In the genomic region with DNA sequence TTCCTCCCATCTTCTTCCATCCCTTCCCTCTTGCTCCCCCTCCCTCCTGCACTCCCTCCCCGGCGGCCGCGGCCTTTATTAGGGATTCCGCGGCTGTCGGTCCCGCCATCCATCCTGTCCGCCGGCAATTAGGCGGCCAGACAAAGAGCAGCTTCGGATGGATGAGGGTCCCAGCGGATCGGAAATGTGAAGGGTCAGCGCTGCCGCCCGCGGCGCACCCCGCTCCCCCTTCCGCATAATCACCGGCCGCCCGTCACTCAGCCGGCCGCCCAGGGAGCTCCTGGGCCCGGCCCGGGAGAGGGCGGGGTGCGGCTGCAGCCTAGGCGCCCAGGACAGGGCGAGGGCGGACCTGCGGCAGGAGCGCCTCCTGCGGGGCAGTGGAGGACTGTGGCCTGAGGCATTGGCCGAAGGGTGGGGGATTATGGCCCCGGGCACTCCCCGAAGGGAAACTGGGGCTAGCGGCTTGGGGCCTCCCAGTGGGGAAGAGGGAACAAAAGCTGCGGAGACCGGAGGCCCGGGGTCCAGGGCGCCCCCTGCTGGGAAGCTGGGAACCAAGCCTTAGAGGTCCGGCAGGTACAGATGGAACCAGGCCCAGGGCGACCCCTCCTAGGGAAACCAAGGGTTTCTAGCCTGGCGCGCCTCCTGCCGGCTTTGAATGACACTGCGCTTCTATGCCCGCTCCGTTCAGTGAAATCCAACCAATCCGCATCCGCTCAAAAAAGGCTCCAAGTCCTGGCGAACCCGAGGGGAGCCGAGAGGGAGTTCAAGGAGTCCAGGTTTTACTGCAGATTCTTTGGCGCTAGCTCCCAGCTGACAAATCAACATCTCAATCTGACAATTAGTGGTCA, we compare ENCODE assay signal across 1 cellular context.
TF ChIP-seq lines count a peak whose summit lies in the region.

No MANE protein-coding gene starts in this region.

TF ChIP-seq in HepG2, 621 proteins besides CTCF, POLR2A, EP300 and RAD21 (continued from another document and continues in another):
- TF ChIP-seq, protein P1, sequence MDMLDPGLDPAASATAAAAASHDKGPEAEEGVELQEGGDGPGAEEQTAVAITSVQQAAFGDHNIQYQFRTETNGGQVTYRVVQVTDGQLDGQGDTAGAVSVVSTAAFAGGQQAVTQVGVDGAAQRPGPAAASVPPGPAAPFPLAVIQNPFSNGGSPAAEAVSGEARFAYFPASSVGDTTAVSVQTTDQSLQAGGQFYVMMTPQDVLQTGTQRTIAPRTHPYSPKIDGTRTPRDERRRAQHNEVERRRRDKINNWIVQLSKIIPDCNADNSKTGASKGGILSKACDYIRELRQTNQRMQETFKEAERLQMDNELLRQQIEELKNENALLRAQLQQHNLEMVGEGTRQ (IDR thresholded peaks at IDR 0.05; ENCODE audit: low read depth, low read length), result no peak
- TF ChIP-seq, protein P1 (CRISPR knock-in tag; IDR thresholded peaks at IDR 0.05; ENCODE audit: borderline replicate concordance), result no peak; the same call in 1 of the 2 replicates
- TF ChIP-seq, protein P2, sequence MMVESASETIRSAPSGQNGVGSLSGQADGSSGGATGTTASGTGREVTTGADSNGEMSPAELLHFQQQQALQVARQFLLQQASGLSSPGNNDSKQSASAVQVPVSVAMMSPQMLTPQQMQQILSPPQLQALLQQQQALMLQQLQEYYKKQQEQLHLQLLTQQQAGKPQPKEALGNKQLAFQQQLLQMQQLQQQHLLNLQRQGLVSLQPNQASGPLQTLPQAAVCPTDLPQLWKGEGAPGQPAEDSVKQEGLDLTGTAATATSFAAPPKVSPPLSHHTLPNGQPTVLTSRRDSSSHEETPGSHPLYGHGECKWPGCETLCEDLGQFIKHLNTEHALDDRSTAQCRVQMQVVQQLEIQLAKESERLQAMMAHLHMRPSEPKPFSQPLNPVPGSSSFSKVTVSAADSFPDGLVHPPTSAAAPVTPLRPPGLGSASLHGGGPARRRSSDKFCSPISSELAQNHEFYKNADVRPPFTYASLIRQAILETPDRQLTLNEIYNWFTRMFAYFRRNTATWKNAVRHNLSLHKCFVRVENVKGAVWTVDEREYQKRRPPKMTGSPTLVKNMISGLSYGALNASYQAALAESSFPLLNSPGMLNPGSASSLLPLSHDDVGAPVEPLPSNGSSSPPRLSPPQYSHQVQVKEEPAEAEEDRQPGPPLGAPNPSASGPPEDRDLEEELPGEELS (CRISPR knock-in tag; IDR thresholded peaks at IDR 0.05), result no peak
- TF ChIP-seq, protein P3, sequence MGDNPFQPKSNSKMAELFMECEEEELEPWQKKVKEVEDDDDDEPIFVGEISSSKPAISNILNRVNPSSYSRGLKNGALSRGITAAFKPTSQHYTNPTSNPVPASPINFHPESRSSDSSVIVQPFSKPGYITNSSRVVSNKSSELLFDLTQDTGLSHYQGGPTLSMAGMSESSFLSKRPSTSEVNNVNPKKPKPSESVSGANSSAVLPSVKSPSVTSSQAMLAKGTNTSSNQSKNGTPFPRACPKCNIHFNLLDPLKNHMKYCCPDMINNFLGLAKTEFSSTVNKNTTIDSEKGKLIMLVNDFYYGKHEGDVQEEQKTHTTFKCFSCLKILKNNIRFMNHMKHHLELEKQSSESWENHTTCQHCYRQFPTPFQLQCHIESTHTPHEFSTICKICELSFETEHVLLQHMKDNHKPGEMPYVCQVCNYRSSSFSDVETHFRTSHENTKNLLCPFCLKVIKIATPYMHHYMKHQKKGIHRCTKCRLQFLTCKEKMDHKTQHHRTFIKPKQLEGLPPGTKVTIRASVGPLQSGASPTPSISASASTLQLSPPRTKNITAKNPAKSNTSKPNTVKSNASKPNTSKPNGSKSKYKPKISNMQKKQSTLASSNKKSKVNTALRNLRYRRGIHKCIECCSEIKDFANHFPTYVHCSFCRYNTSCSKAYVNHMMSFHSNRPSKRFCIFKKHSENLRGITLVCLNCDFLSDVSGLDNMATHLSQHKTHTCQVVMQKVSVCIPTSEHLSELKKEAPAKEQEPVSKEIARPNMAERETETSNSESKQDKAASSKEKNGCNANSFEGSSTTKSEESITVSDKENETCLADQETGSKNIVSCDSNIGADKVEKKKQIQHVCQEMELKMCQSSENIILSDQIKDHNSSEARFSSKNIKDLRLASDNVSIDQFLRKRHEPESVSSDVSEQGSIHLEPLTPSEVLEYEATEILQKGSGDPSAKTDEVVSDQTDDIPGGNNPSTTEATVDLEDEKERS (CRISPR knock-in tag; IDR thresholded peaks at IDR 0.05), result no peak
- TF ChIP-seq SPEN (CRISPR knock-in tag; IDR thresholded peaks at IDR 0.05; ENCODE audit: low read depth) (no peak; the same call in 1 of the 2 replicates), TRIM24 (CRISPR knock-in tag; IDR thresholded peaks at IDR 0.05) (no peak), HDAC2 (CRISPR knock-in tag; IDR thresholded peaks at IDR 0.05) (peak; percentile 31), ZNF383 (CRISPR knock-in tag; IDR thresholded peaks at IDR 0.05; ENCODE audit: borderline replicate concordance) (no peak), EED (CRISPR knock-in tag; IDR thresholded peaks at IDR 0.05) (no peak), NR1H2 (CRISPR knock-in tag; IDR thresholded peaks at IDR 0.05; ENCODE audit: borderline replicate concordance, low read depth) (no peak), ARNT2 (CRISPR knock-in tag; IDR thresholded peaks at IDR 0.05; ENCODE audit: low read depth) (no peak), ESRRA (CRISPR knock-in tag; IDR thresholded peaks at IDR 0.05; ENCODE audit: low read depth) (no peak), KDM5B (CRISPR knock-in tag; IDR thresholded peaks at IDR 0.05; ENCODE audit: borderline replicate concordance) (no peak), LCORL (IDR thresholded peaks at IDR 0.05) (no peak), LCORL (CRISPR knock-in tag; IDR thresholded peaks at IDR 0.05) (peak; percentile 82), SOX13 (IDR thresholded peaks at IDR 0.05) (no peak), SOX13 (CRISPR knock-in tag; conservative IDR thresholded peaks at IDR 0.05 in 1 of 2, IDR thresholded peaks at IDR 0.05 in 1 of 2) (no peak; a peak in 1 of 4 replicates), NONO (IDR thresholded peaks at IDR 0.05) (no peak), NONO (CRISPR knock-in tag; conservative IDR thresholded peaks at IDR 0.05) (0 out of 2 replicates have a peak, but pooled peaks have one; percentile 31)
- TF ChIP-seq, protein P4, sequence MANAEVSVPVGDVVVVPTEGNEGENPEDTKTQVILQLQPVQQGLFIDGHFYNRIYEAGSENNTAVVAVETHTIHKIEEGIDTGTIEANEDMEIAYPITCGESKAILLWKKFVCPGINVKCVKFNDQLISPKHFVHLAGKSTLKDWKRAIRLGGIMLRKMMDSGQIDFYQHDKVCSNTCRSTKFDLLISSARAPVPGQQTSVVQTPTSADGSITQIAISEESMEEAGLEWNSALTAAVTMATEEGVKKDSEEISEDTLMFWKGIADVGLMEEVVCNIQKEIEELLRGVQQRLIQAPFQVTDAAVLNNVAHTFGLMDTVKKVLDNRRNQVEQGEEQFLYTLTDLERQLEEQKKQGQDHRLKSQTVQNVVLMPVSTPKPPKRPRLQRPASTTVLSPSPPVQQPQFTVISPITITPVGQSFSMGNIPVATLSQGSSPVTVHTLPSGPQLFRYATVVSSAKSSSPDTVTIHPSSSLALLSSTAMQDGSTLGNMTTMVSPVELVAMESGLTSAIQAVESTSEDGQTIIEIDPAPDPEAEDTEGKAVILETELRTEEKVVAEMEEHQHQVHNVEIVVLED (CRISPR knock-in tag; IDR thresholded peaks at IDR 0.05; ENCODE audit: borderline replicate concordance), result no peak
- TF ChIP-seq, protein P5, sequence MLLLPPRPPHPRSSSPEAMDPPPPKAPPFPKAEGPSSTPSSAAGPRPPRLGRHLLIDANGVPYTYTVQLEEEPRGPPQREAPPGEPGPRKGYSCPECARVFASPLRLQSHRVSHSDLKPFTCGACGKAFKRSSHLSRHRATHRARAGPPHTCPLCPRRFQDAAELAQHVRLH (CRISPR knock-in tag; IDR thresholded peaks at IDR 0.05; ENCODE audit: borderline replicate concordance, low read depth), result peak; percentile 75; the same call in 1 of the 2 replicates
- TF ChIP-seq, protein P6, sequence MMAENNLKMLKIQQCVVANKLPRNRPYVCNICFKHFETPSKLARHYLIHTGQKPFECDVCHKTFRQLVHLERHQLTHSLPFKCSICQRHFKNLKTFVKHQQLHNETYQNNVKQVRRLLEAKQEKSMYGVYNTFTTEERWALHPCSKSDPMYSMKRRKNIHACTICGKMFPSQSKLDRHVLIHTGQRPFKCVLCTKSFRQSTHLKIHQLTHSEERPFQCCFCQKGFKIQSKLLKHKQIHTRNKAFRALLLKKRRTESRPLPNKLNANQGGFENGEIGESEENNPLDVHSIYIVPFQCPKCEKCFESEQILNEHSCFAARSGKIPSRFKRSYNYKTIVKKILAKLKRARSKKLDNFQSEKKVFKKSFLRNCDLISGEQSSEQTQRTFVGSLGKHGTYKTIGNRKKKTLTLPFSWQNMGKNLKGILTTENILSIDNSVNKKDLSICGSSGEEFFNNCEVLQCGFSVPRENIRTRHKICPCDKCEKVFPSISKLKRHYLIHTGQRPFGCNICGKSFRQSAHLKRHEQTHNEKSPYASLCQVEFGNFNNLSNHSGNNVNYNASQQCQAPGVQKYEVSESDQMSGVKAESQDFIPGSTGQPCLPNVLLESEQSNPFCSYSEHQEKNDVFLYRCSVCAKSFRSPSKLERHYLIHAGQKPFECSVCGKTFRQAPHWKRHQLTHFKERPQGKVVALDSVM (CRISPR knock-in tag; IDR thresholded peaks at IDR 0.05), result peak; percentile 79; the same call in 1 of the 2 replicates
- TF ChIP-seq, protein P7, sequence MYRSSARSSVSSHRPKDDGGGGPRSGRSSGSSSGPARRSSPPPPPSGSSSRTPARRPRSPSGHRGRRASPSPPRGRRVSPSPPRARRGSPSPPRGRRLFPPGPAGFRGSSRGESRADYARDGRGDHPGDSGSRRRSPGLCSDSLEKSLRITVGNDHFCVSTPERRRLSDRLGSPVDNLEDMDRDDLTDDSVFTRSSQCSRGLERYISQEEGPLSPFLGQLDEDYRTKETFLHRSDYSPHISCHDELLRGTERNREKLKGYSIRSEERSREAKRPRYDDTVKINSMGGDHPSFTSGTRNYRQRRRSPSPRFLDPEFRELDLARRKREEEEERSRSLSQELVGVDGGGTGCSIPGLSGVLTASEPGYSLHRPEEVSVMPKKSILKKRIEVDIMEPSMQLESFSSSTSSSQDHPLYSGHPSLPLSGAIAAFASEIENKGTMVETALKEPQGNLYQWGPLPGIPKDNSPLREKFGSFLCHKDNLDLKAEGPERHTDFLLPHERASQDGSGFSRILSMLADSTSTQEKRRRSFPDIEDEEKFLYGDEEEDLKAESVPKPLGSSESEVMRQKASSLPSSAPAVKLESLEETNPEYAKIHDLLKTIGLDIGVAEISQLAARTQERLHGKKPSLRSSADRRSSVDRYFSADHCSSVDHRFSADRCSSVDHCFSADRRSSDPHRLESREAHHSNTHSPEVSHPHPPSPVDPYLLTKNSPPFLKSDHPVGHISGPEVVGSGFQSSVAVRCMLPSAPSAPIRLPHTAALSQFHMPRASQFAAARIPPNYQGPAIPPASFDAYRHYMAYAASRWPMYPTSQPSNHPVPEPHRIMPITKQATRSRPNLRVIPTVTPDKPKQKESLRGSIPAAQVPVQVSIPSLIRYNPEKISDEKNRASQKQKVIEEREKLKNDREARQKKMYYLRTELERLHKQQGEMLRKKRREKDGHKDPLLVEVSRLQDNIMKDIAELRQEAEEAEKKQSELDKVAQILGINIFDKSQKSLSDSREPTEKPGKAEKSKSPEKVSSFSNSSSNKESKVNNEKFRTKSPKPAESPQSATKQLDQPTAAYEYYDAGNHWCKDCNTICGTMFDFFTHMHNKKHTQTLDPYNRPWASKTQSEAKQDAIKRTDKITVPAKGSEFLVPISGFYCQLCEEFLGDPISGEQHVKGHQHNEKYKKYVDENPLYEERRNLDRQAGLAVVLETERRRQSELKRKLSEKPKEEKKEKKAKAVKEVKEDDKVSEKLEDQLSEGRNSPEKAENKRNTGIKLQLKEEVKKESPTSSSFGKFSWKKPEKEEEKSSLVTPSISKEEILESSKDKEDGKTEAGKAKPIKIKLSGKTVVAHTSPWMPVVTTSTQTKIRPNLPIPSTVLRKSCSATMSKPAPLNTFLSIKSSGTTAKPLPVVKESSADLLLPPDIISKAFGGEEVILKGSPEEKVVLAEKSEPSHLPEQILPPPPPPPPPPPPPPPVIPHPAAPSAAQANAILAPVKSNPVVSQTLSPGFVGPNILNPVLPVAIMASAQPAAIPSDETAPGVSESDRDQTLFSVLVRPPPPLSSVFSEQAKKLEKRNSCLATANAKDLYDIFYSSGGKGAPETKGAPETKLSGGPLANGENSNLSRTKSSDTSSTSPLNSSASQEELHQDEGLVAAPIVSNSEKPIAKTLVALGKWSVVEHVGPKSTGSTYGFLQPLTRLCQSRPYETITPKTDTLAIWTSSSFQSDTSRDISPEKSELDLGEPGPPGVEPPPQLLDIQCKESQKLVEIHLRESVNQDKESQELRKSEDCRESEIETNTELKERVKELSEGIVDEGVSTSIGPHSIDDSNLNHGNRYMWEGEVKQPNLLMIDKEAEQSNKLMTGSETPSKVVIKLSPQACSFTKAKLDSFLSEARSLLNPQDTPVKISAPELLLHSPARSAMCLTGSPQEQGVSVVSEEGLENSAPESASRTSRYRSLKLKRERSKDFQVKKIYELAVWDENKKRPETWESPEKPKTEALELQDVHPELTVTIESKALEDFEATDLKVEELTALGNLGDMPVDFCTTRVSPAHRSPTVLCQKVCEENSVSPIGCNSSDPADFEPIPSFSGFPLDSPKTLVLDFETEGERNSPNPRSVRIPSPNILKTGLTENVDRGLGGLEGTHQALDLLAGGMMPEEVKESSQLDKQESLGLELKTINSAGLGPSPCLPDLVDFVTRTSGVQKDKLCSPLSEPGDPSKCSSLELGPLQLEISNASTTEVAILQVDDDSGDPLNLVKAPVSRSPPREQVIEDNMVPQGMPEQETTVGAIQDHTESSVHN (CRISPR knock-in tag; IDR thresholded peaks at IDR 0.05), result no peak
- TF ChIP-seq, protein P8, sequence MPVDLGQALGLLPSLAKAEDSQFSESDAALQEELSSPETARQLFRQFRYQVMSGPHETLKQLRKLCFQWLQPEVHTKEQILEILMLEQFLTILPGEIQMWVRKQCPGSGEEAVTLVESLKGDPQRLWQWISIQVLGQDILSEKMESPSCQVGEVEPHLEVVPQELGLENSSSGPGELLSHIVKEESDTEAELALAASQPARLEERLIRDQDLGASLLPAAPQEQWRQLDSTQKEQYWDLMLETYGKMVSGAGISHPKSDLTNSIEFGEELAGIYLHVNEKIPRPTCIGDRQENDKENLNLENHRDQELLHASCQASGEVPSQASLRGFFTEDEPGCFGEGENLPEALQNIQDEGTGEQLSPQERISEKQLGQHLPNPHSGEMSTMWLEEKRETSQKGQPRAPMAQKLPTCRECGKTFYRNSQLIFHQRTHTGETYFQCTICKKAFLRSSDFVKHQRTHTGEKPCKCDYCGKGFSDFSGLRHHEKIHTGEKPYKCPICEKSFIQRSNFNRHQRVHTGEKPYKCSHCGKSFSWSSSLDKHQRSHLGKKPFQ (CRISPR knock-in tag; IDR thresholded peaks at IDR 0.05; ENCODE audit: insufficient replicate concordance), result no peak
